Comparison of ENCODE assay signal across 15 cellular contexts in the genomic region with DNA sequence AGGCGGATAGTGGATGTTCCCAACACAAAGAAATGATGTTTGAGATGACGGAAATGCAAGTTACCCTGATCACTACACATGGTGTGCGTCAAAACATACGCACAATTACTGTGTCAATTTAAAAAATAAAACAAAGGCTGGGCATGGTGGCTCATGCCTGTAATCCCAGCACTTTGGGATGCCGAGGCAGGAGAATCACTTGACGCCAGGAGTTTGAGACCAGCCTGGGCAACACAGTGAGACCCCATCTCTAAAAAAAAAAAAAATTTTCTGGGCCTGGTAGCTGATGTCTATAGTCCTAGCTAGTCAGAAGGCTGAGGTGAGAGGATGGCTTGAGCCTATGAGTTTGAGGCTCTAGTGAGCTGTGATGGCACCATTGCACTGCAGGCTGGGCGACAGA. TPM values are rescaled to one million over a fixed set of nuclear protein-coding genes. Genes with fewer than 3 reads are reported as not detected.
DNase-seq lines count a peak whose midpoint lies in the region; ATAC-seq and TF ChIP-seq lines count a peak whose summit lies in the region.
"Had no signal": no experiment of that assay in that cellular context is flagged by ENCODE, and none has a peak within 500 bp of the region (broad histone marks: within the 10 kb centered on the region; RNA-seq: fewer than 3 reads in every experiment).

No MANE protein-coding gene starts in this region.

- no peaks in the 10 kb centered on the region for H3K79me2 ChIP-seq in H9 (ENCODE audit: insufficient read depth, low read length)

- H3K9me3 ChIP-seq in H9 (ENCODE audit: control insufficient read depth, low read depth, low read length) (no peaks in the 10 kb centered on the region), iPS-18a (ENCODE audit: control insufficient read depth, low read depth, low read length) (no peaks in the 10 kb centered on the region)
- H3K9me3 ChIP-seq: A549, BE2C, HAP-1 had no signal

- no peak overlapping the region for H2BK15ac ChIP-seq in H9 (ENCODE audit: low read depth, low read length)

- no CpG with 5 or more reads among the region's 7 CpGs for WGBS in H9 (ENCODE audit: extremely low coverage, insufficient read length, low lambda C conversion rate)

- CTCF ChIA-PET in WTC11 (lab: Charles Lee) = interaction anchor here (0.7 kb wide), 1 partner anchor 62 kb away, joined by 4 read pairs; a partner anchor contains a TSS

- no peak overlapping the region for H2BK12ac ChIP-seq in H9 (ENCODE audit: insufficient read length, low read depth, low read length)

- no peaks in the 10 kb centered on the region for H3K79me1 ChIP-seq in H9 (ENCODE audit: insufficient read depth, low read depth, low read length, poor library complexity, severe bottlenecking)

- H3K9me3 Mint-ChIP-seq in H9 (peaks cover 0 to 12% of the 10 kb centered on the region in 2 experiments; a peak in 2 of 5 replicates), WTC11 (peaks cover 8% of the 10 kb centered on the region)

- no peak overlapping the region for H3K4ac ChIP-seq in H9 (ENCODE audit: low read depth, low read length)

- H2AK5ac ChIP-seq in H9 (ENCODE audit: insufficient read length, low read length) = no peak overlapping the region

- H3K27ac ChIP-seq in H9 (ENCODE audit: insufficient read length, low read depth, low read length) (no peak overlapping the region), iPS-18a (ENCODE audit: low read length) (no peak overlapping the region)
- H3K27ac ChIP-seq: A549, C4-2B, GM23248 had no signal

- no peak overlapping the region for H2BK20ac ChIP-seq in H9 (ENCODE audit: low read depth, low read length, poor library complexity, severe bottlenecking)

- no peaks in the 10 kb centered on the region for H3K36me3 ChIP-seq in iPS-18a (ENCODE audit: control insufficient read depth, low read depth, low read length)
- H3K36me3 ChIP-seq: BE2C, HAP-1 had no signal

- no peak overlapping the region for H3K23ac ChIP-seq in H9 (ENCODE audit: insufficient read length, low read depth, low read length)

- H3K9ac ChIP-seq in H9 (ENCODE audit: extremely low read depth, insufficient read length, low read length) (no peak overlapping the region), iPS-18a (ENCODE audit: low read length) (no peak overlapping the region)
- H3K9ac ChIP-seq: GM23248 had no signal

- POLR2A ChIA-PET in WTC11 (lab: Charles Lee) = no interaction called here

- no peak overlapping the region for H3K18ac ChIP-seq in H9 (ENCODE audit: insufficient read length, low read depth, low read length)

- H3K4me1 ChIP-seq in H9 (ENCODE audit: insufficient read depth, low read length) = 0 out of 2 replicates have a peak, but pooled peaks cover 2% of the 10 kb centered on the region
- peaks cover 20% of the 10 kb centered on the region for H3K4me1 ChIP-seq in iPS-18a (ENCODE audit: control insufficient read depth, low read depth, low read length)
- H3K4me1 ChIP-seq: BE2C had no signal

- H3K4me3 ChIP-seq in iPS-18a (ENCODE audit: low read length) = peak overlapping the region; percentile 31
- H3K4me3 ChIP-seq: A549, GM23248, HAP-1 had no signal

- no peak overlapping the region for H4K8ac ChIP-seq in H9 (replicated peaks; ENCODE audit: insufficient read length, low read depth, low read length)

- TF ChIP-seq CTCF in H9 (conservative IDR thresholded peaks at IDR 0.05) (no peak), WTC11 (IDR thresholded peaks at IDR 0.05) (no peak)

- no peak overlapping the region for H4K91ac ChIP-seq in H9 (ENCODE audit: insufficient read length, low read depth, low read length)

- no peak overlapping the region for H3T11ph ChIP-seq in H9 (ENCODE audit: low read length)

- ATAC-seq in WTC11 = no peak
- ATAC-seq: A549 had no signal

- no peaks in the 10 kb centered on the region for H4K20me1 ChIP-seq in H9 (ENCODE audit: control insufficient read depth, insufficient read depth, insufficient read length)

- no peak overlapping the region for H2AFZ ChIP-seq in H9 (ENCODE audit: low read length)
- H2AFZ ChIP-seq: GM23248 had no signal

- H3K36me3 Mint-ChIP-seq in H9 (ENCODE audit: insufficient read depth in 1 of 3, low read depth in 3 of 3) (0 out of 7 replicates have a peak, but pooled peaks cover 0 to 7% (median 0%) of the 10 kb centered on the region in 3 experiments), WTC11 (no peaks in the 10 kb centered on the region)
- H3K36me3 Mint-ChIP-seq: CD4-positive, alpha-beta memory T cell had no signal

- no peak overlapping the region for H4K5ac ChIP-seq in H9 (ENCODE audit: insufficient read length, low read depth, low read length)

- no peak overlapping the region for H2BK120ac ChIP-seq in H9 (ENCODE audit: low read depth, low read length, poor library complexity, severe bottlenecking)

- H3K23me2 ChIP-seq in H9 (ENCODE audit: insufficient read length, low read depth, low read length, poor library complexity, severe bottlenecking) = no peaks in the 10 kb centered on the region

- peaks cover 30 to 40% of the 10 kb centered on the region in 2 experiments for H3K4me1 Mint-ChIP-seq in H9
- peaks cover 27% of the 10 kb centered on the region for H3K4me1 Mint-ChIP-seq in WTC11
- H3K4me1 Mint-ChIP-seq: CD4-positive, alpha-beta memory T cell had no signal

- H2BK5ac ChIP-seq in H9 (ENCODE audit: insufficient read length, low read length) = no peak overlapping the region

- H3K4me3 Mint-ChIP-seq in H9 (no peak overlapping the region; a peak in 1 of 5 replicates), WTC11 (no peak overlapping the region)
- H3K4me3 Mint-ChIP-seq: CD4-positive, alpha-beta memory T cell had no signal

- DNase-seq in H9 (no peak), WTC11 (ENCODE audit: low spot score) (no peak), NCI-H1417 (lab: John Stamatoyannopoulos, UW) (no peak), NCI-H526 (lab: John Stamatoyannopoulos, UW) (no peak)
- no peak for DNase-seq in stimulated activated CD4-positive, alpha-beta T cell treated with anti-CD3 and anti-CD28 coated beads, Interleukin-2, amount 100 ng/mL, for 48 hours
- DNase-seq: BE2C; CD4-positive, alpha-beta memory T cell; DMS53; GF-D8; GM23248 had no signal

- no peak overlapping the region for H3K4me2 ChIP-seq in H9 (ENCODE audit: insufficient read depth, insufficient read length, low read length)
- H3K4me2 ChIP-seq: A549 had no signal

- no peaks in the 10 kb centered on the region for H3K27me3 ChIP-seq in H9 (ENCODE audit: insufficient read depth, low read length)
- peaks cover 5% of the 10 kb centered on the region for H3K27me3 ChIP-seq in iPS-18a (ENCODE audit: control insufficient read depth, insufficient read depth, low read length)
- H3K27me3 ChIP-seq: BE2C had no signal

- H3K56ac ChIP-seq in H9 (ENCODE audit: insufficient read length, low read depth, low read length) = no peak overlapping the region

- peaks cover 34% of the 10 kb centered on the region for H3K27me3 Mint-ChIP-seq in H9 (ENCODE audit: low read depth)
- peaks cover 7% of the 10 kb centered on the region for H3K27me3 Mint-ChIP-seq in WTC11 (ENCODE audit: low read depth)

- H3K14ac ChIP-seq in H9 (ENCODE audit: insufficient read depth, low read length) = no peak overlapping the region

- H3K27ac Mint-ChIP-seq in H9 (peak overlapping the region in 2 of 3 experiments; percentile 56 to 94; a peak in 5 of 7 replicates), WTC11 (peak overlapping the region; percentile 93)
- H3K27ac Mint-ChIP-seq: CD4-positive, alpha-beta memory T cell had no signal

TF ChIP-seq in WTC11, 78 proteins besides CTCF, POLR2A, EP300 and RAD21:
- TF ChIP-seq, protein P1, sequence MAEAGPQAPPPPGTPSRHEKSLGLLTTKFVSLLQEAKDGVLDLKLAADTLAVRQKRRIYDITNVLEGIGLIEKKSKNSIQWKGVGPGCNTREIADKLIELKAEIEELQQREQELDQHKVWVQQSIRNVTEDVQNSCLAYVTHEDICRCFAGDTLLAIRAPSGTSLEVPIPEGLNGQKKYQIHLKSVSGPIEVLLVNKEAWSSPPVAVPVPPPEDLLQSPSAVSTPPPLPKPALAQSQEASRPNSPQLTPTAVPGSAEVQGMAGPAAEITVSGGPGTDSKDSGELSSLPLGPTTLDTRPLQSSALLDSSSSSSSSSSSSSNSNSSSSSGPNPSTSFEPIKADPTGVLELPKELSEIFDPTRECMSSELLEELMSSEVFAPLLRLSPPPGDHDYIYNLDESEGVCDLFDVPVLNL (CRISPR knock-in tag; IDR thresholded peaks at IDR 0.05; ENCODE audit: borderline replicate concordance, low read depth) = no peak
- TF ChIP-seq ZNF121 (CRISPR knock-in tag; IDR thresholded peaks at IDR 0.05) = peak; percentile 22; the same call in 1 of the 2 replicates

RNA-seq across cellular contexts. Expression of a gene that starts 51.8 kb away (rescaled TPM):
- total RNA-seq in H9 (2021) = 0.31 TPM in 1 of 2 replicates, not detected in the other
- 0.60 to 1.1 TPM (median 0.82 TPM) in 3 replicates for total RNA-seq in WTC11 (2021)
- total RNA-seq: CD4-positive, alpha-beta memory T cell; GM23248; HT-29 had no signal
